8 cellular contexts compared by ENCODE assay signal in the genomic region with DNA sequence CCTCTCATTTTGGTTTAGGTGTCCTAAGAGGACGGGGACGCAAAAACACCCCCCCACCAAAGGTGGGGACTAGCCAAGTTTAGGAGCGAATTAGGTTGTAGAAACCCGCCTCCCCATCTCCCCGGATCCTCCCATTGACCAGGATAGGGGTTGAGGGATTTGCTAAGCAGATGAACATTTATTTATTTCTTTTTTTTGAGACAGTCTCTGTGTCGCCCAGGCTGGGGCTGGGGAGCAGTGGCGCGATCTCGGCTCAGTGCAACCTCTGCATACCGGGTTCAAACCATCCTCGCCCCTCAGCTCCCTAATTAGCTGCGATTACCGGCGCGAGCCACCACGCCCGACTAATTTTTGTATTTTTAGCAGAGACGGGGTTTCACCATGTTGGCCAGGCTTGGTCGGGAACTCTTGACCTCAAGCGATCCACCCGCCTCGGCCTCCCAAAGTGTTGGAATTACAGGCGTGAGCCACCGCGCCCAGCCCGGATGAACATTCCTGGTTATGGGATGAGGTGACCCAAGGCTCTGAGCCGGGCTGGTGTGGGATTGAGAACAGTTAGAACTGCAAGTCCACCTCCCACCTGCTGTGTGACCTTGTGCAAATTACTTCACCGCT. TPM values are rescaled to one million over a fixed set of nuclear protein-coding genes. Genes with fewer than 3 reads are reported as not detected.
A peak's percentile ranks its signal among the peaks of the same experiment; 100 is the strongest.
DNase-seq lines count a peak whose midpoint lies in the region; ATAC-seq and TF ChIP-seq lines count a peak whose summit lies in the region.

No MANE protein-coding gene starts in this region.

- H3K27ac ChIP-seq in uterus: peak overlapping the region; percentile 98 to 99

- H3K27me3 ChIP-seq in mononuclear cell (ENCODE audit: insufficient read depth, low read length) (no peaks in the 10 kb centered on the region), uterus (no peaks in the 10 kb centered on the region)

- intact Hi-C loops in uterus (cut with DNase I; ENCODE audit: low total_unique reads): no loop called here

- TF ChIP-seq CTCF in uterus (IDR thresholded peaks at IDR 0.05): no peak

- H3K4me1 ChIP-seq in mononuclear cell (ENCODE audit: insufficient read depth, low read length) (peaks cover 45% of the 10 kb centered on the region), uterus (peaks cover 0 to 24% of the 10 kb centered on the region in 2 donors)

- no peak for TF ChIP-seq POLR2A in uterus (IDR thresholded peaks at IDR 0.05)

- DNase-seq in activated CD4-positive, alpha-beta T cell treated with anti-CD3 and anti-CD28 coated beads for 48 hours: peak; percentile 29
- no peak for DNase-seq in activated CD4-positive, alpha-beta T cell treated with anti-CD3 and anti-CD28 coated beads, Interleukin-2, amount 50 U/mL, for 4 hours
- DNase-seq in ecto neural progenitor cell (ENCODE audit: low spot score): peak; percentile 54
- peak in 1 of 2 donors; percentile 21 for DNase-seq in uterus
- DNase-seq in NCI-H128 (lab: John Stamatoyannopoulos, UW; ENCODE audit: unreplicated experiment): no peak

- ATAC-seq in GM19467 (IDR thresholded peaks at IDR 0.05; ENCODE audit: unreplicated experiment): no peak

- H3K4me3 ChIP-seq in mononuclear cell (ENCODE audit: low read length) (peak overlapping the region; percentile 88), uterus (peak overlapping the region; percentile 50 to 94)

- H3K36me3 ChIP-seq in uterus: no peaks in the 10 kb centered on the region

- no peaks in the 10 kb centered on the region for H3K9me3 ChIP-seq in mononuclear cell (ENCODE audit: low read depth, low read length)
- H3K9me3 ChIP-seq in uterus: no peaks in the 10 kb centered on the region

TF ChIP-seq in PFSK-1, 5 proteins besides CTCF, POLR2A, EP300 and RAD21:
- no peak for TF ChIP-seq FOXP2 (optimal IDR thresholded peaks at IDR 0.05; ENCODE audit: borderline replicate concordance, extremely low read depth, extremely low read length, insufficient read depth)
- 0 out of 2 replicates have a peak, but pooled peaks have one; percentile 12 for TF ChIP-seq TAF1 (IDR thresholded peaks at IDR 0.05; ENCODE audit: borderline replicate concordance, insufficient read depth, low read length)
- TF ChIP-seq REST (IDR thresholded peaks at IDR 0.05; ENCODE audit: insufficient read depth in 1 of 2, low read depth in 2 of 2, low read length in 2 of 2): no peak
- TF ChIP-seq POLR2AphosphoS5 (IDR thresholded peaks at IDR 0.05; ENCODE audit: low read depth, low read length): no peak
- TF ChIP-seq SIN3A (IDR thresholded peaks at IDR 0.05; ENCODE audit: borderline replicate concordance, insufficient read depth, low read length): no peak

RNA-seq across cellular contexts. Expression of gene PPP2R1A, which starts 0.9 kb away (rescaled TPM):
- polyA plus RNA-seq in PFSK-1 (2012; ENCODE audit: insufficient read length, low read depth): 513 TPM
- total RNA-seq in mononuclear cell (79.1 TPM), uterus (100 to 1,000 TPM in 2 of 4 donors, 10 to 100 TPM in 2; 38.5 to 223 (median 134) TPM)

RNA-seq across cellular contexts. Expression of gene ZNF836, which starts 19.4 kb away (rescaled TPM):
- polyA plus RNA-seq in PFSK-1 (2012; ENCODE audit: insufficient read length, low read depth): not detected
- 12.3 TPM for total RNA-seq in mononuclear cell
- 10 to 100 TPM in 3 of 4 donors, 1 to 10 TPM in 1; 6.1 to 31.5 (median 20.3) TPM for total RNA-seq in uterus

RNA-seq across cellular contexts. Expression of gene ZNF616, which starts 51.0 kb away (rescaled TPM):
- polyA plus RNA-seq in PFSK-1 (2012; ENCODE audit: insufficient read length, low read depth): 3.1 TPM
- total RNA-seq in mononuclear cell: 1.2 TPM
- 10 to 100 TPM in 3 of 4 donors, 1 to 10 TPM in 1; 2.4 to 27.2 (median 17.6) TPM for total RNA-seq in uterus

Comparison
In these comparisons a context has a peak if more than half of its experiments do, and no peak if none do; other contexts are left out.
1. DNase-seq: peak in activated CD4-positive, alpha-beta T cell treated with anti-CD3 and anti-CD28 coated beads for 48 hours (single experiment) and ecto neural progenitor cell (single experiment); none in activated CD4-positive, alpha-beta T cell treated with anti-CD3 and anti-CD28 coated beads, Interleukin-2, amount 50 U/mL, for 4 hours (0 of 2) and NCI-H128 (single experiment).